In the genomic region with DNA sequence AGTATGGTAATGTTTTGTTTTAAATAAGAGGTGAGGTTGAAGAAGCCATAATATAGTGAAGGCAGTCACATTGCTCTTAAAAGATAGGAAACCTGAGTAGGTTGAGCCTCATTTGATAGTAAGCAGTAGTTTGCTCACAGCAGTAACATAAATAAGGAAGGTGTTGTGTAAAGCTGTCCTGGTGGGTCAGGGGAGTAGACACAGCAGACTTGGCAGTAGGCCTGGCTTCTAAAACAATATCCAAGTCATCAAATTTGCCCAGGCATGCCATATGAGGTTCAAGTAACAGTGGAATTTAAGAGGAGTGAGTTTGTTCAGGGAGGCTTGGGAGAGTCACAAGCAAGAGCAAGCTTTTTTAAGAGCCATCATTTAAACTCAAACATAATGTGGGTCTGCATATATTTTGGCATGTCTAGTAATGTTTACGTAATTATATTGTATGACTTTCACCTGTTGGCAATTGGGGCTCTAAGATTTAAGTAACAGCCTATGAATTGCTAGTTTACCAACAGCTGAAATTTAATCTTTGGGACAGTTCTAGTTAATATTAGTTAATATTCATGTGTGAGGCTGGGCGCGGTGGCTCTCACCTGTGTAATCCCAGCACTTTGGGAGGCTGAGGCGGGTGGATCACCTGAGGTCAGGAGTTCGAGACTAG, we compare ENCODE assay signal across 8 cellular contexts. TPM values are rescaled to one million over a fixed set of nuclear protein-coding genes. Genes with fewer than 3 reads are reported as not detected.
DNase-seq lines count a peak whose midpoint lies in the region; ATAC-seq and TF ChIP-seq lines count a peak whose summit lies in the region.

No MANE protein-coding gene starts in this region.

- no peaks in the 10 kb centered on the region for H3K9me3 ChIP-seq in uterus

- peak overlapping the region; percentile 58 to 95 (median 82) for H3K27ac Mint-ChIP-seq in naive B cell

- no peaks in the 10 kb centered on the region for H3K9me3 Mint-ChIP-seq in naive B cell

- intact Hi-C loops in uterus (cut with DNase I; ENCODE audit: low total_unique reads): no loop called here

- no peaks in the 10 kb centered on the region for H3K27me3 Mint-ChIP-seq in naive B cell

- H3K4me3 ChIP-seq in uterus: no peak overlapping the region

- DNase-seq in DMS153 treated with DMSO at 0.1 percent for 48 hours (lab: John Stamatoyannopoulos, UW; ENCODE audit: unreplicated experiment) (peak; percentile 90), NCI-H1105 treated with DMSO at 0.1 percent for 48 hours (lab: John Stamatoyannopoulos, UW) (peak; percentile 91), amniotic epithelial cell (ENCODE audit: low read depth) (peak; percentile 68), naive B cell (no peak), uterus (no peak)
- no peak for DNase-seq in effector CD4-positive, alpha-beta T cell
- DNase-seq in activated naive CD4-positive, alpha-beta T cell treated with Interleukin-2 at 50 U/mL for 16 hours: no peak

- peaks cover 62 to 86% (median 84%) of the 10 kb centered on the region in 3 donors for H3K4me1 Mint-ChIP-seq in naive B cell

- H3K27me3 ChIP-seq in uterus: no peaks in the 10 kb centered on the region

- H3K4me3 Mint-ChIP-seq in naive B cell: peak overlapping the region; percentile 39 to 83 (median 69)

- TF ChIP-seq POLR2A in uterus (IDR thresholded peaks at IDR 0.05): no peak

- no peaks in the 10 kb centered on the region for H3K36me3 ChIP-seq in uterus

- ATAC-seq in naive B cell (ENCODE audit: low read depth in 2 of 2): no peak
- ATAC-seq in GM19395 (IDR thresholded peaks at IDR 0.05; ENCODE audit: unreplicated experiment): no peak

- TF ChIP-seq CTCF in uterus (IDR thresholded peaks at IDR 0.05): no peak

- H3K36me3 Mint-ChIP-seq in naive B cell: no peaks in the 10 kb centered on the region

- no peak overlapping the region for H3K27ac ChIP-seq in uterus

- H3K4me1 ChIP-seq in uterus: no peaks in the 10 kb centered on the region

RNA-seq across cellular contexts. Expression of a gene that starts 6.6 kb away (rescaled TPM):
- 100 to 1,000 TPM in 2 of 6 donors, 10 to 100 TPM in 4; 74.8 to 147 (median 96.7) TPM for polyA plus RNA-seq in naive B cell (ENCODE audit: low read depth in 6 of 6)
- 10 to 100 TPM; 22.6 to 74.0 (median 48.4) TPM for total RNA-seq in uterus

Comparison
In these comparisons a context has a peak if more than half of its experiments do, and no peak if none do; other contexts are left out.
1. DNase-seq: peak in DMS153 treated with DMSO at 0.1 percent for 48 hours (single experiment), NCI-H1105 treated with DMSO at 0.1 percent for 48 hours (single experiment) and amniotic epithelial cell (single experiment); none in naive B cell (single experiment), uterus (0 of 2), effector CD4-positive, alpha-beta T cell (single experiment) and activated naive CD4-positive, alpha-beta T cell treated with Interleukin-2 at 50 U/mL for 16 hours (single experiment).